ENCODE assay signal across 9 cellular contexts in the genomic region with DNA sequence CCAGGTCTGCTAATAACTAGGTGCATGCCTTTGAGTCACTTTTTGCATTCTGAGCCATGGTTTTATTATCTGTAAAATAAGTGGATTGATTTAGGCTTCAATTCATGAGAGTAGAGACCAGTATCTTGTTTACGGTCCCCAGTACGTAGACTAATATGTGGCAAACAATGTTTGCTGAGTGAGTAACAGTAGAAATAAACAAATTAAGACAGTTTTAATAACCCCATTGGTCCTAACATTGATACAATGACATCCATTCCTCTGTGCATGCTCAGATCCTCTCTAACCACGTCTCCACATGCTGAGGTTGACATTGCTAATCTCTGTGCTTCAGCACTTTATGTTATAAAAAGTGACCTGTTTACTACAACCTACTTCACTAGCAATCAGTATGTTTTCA. TPM values are rescaled to one million over a fixed set of nuclear protein-coding genes. Genes with fewer than 3 reads are reported as not detected.
DNase-seq lines count a peak whose midpoint lies in the region; ATAC-seq and TF ChIP-seq lines count a peak whose summit lies in the region.
"Had no signal": no experiment of that assay in that cellular context is flagged by ENCODE, and none has a peak within 500 bp of the region (broad histone marks: within the 10 kb centered on the region; RNA-seq: fewer than 3 reads in every experiment).

No MANE protein-coding gene starts in this region.

- no peaks in the 10 kb centered on the region; the same call in 1 of the 2 replicates for H3K79me2 ChIP-seq in SU-DHL-6 (ENCODE audit: insufficient read depth, low read length)
- no peaks in the 10 kb centered on the region for H3K79me2 ChIP-seq in fibroblast of lung (ENCODE audit: control insufficient read depth, insufficient read depth, low read length)

- H3K9me3 ChIP-seq in SU-DHL-6 (ENCODE audit: insufficient read depth, low read length) (no peaks in the 10 kb centered on the region), fibroblast of lung (ENCODE audit: control insufficient read depth, insufficient read depth, low read depth, low read length) (no peaks in the 10 kb centered on the region)

- H3K4me3 ChIP-seq in SU-DHL-6 (ENCODE audit: insufficient read depth, low read length, poor library complexity, severe bottlenecking) (peak overlapping the region; percentile 70), fibroblast of lung (replicated peaks in 1 of 4; ENCODE audit: control extremely low read depth in 1 of 4, insufficient read depth in 1 of 4, low read depth in 3 of 4, low read length in 4 of 4) (peak overlapping the region; percentile 69 to 86 (median 78))

- H3K27ac Mint-ChIP-seq in activated T-cell treated with anti-CD3 and anti-CD28 coated beads, Interleukin-2, amount 50 U/mL, for 72 hours: no peak overlapping the region
- H3K27ac Mint-ChIP-seq in stimulated activated naive CD8-positive, alpha-beta T cell treated with anti-CD3 and anti-CD28 coated beads, Interleukin-15, amount 100 ng/mL, for 72 hours: peak overlapping the region in 1 of 2 donors; percentile 61

- H3K9me3 Mint-ChIP-seq in activated T-cell treated with anti-CD3 and anti-CD28 coated beads, Interleukin-2, amount 50 U/mL, for 72 hours: no peaks in the 10 kb centered on the region
- H3K9me3 Mint-ChIP-seq in stimulated activated naive CD8-positive, alpha-beta T cell treated with anti-CD3 and anti-CD28 coated beads, Interleukin-15, amount 100 ng/mL, for 72 hours: no peaks in the 10 kb centered on the region

- H2AFZ ChIP-seq in SU-DHL-6 (ENCODE audit: low read depth, low read length, severe bottlenecking) (peak overlapping the region; percentile 93), fibroblast of lung (ENCODE audit: low read length) (no peak overlapping the region)

- no peaks in the 10 kb centered on the region for H3K9me2 ChIP-seq in SU-DHL-6 (replicated peaks; ENCODE audit: insufficient read depth, low read length)

- peak overlapping the region; percentile 89 for H3K9ac ChIP-seq in SU-DHL-6 (ENCODE audit: low read length)
- no peak overlapping the region for H3K9ac ChIP-seq in fibroblast of lung (ENCODE audit: insufficient read depth, low read length)

- no peak for ATAC-seq in activated T-cell treated with anti-CD3 and anti-CD28 coated beads, Interleukin-2, amount 50 U/mL, for 72 hours (replicated peaks in 1 of 2)
- ATAC-seq in stimulated activated naive CD8-positive, alpha-beta T cell treated with anti-CD3 and anti-CD28 coated beads, Interleukin-15, amount 100 ng/mL, for 72 hours: no peak
- ATAC-seq in HG02884 (IDR thresholded peaks at IDR 0.05; ENCODE audit: unreplicated experiment): no peak
- no peak for ATAC-seq in HG03457 (IDR thresholded peaks at IDR 0.05; ENCODE audit: unreplicated experiment)

- no peak for DNase-seq in activated T-cell treated with anti-CD3 and anti-CD28 coated beads, Interleukin-2, amount 50 U/mL, for 72 hours
- DNase-seq in activated T-cell treated with anti-CD3 and anti-CD28 coated beads for 4 hours (no peak), fibroblast of lung (ENCODE audit: low read depth in 2 of 2) (no peak), globus pallidus (ENCODE audit: low spot score) (no peak)
- no peak for DNase-seq in stimulated activated naive CD8-positive, alpha-beta T cell treated with anti-CD3 and anti-CD28 coated beads, Interleukin-15, amount 100 ng/mL, for 72 hours
- DNase-seq: AML-193 had no signal

- H3K4me1 ChIP-seq in fibroblast of lung (ENCODE audit: control insufficient read depth, extremely low read depth, insufficient read depth, low read length): peaks cover 4% of the 10 kb centered on the region

- H3K4me3 Mint-ChIP-seq in activated T-cell treated with anti-CD3 and anti-CD28 coated beads, Interleukin-2, amount 50 U/mL, for 72 hours: peak overlapping the region; percentile 91 to 96
- peak overlapping the region; percentile 84 to 97 for H3K4me3 Mint-ChIP-seq in stimulated activated naive CD8-positive, alpha-beta T cell treated with anti-CD3 and anti-CD28 coated beads, Interleukin-15, amount 100 ng/mL, for 72 hours

- H3K36me3 ChIP-seq in SU-DHL-6 (ENCODE audit: low read length): no peaks in the 10 kb centered on the region
- no peaks in the 10 kb centered on the region for H3K36me3 ChIP-seq in fibroblast of lung (ENCODE audit: control insufficient read depth, insufficient read depth, low read length)

- H3K27me3 Mint-ChIP-seq in activated T-cell treated with anti-CD3 and anti-CD28 coated beads, Interleukin-2, amount 50 U/mL, for 72 hours (ENCODE audit: low read depth): no peaks in the 10 kb centered on the region
- H3K27me3 Mint-ChIP-seq in stimulated activated naive CD8-positive, alpha-beta T cell treated with anti-CD3 and anti-CD28 coated beads, Interleukin-15, amount 100 ng/mL, for 72 hours: no peaks in the 10 kb centered on the region

- no peaks in the 10 kb centered on the region for H3K27me3 ChIP-seq in SU-DHL-6 (ENCODE audit: low read length)
- H3K27me3 ChIP-seq in fibroblast of lung (ENCODE audit: control insufficient read depth, insufficient read depth, low read length): no peaks in the 10 kb centered on the region

- no peaks in the 10 kb centered on the region for H3F3A ChIP-seq in SU-DHL-6 (ENCODE audit: insufficient read depth)

- no peaks in the 10 kb centered on the region for H3K36me3 Mint-ChIP-seq in activated T-cell treated with anti-CD3 and anti-CD28 coated beads, Interleukin-2, amount 50 U/mL, for 72 hours (ENCODE audit: insufficient read depth in 2 of 2)

- TF ChIP-seq CTCF in SU-DHL-6 (IDR thresholded peaks at IDR 0.05; ENCODE audit: insufficient read depth, low read length, poor library complexity, severe bottlenecking) (no peak), fibroblast of lung (conservative IDR thresholded peaks at IDR 0.05 in 1 of 2, IDR thresholded peaks at IDR 0.05 in 1 of 2; ENCODE audit: low read depth in 1 of 2, low read length in 2 of 2) (no peak)

- H3K27ac ChIP-seq in SU-DHL-6 (ENCODE audit: low read depth, low read length) (no peak overlapping the region), fibroblast of lung (ENCODE audit: insufficient read depth, low read length) (no peak overlapping the region)

- peaks cover 22% of the 10 kb centered on the region for H3K4me1 Mint-ChIP-seq in activated T-cell treated with anti-CD3 and anti-CD28 coated beads, Interleukin-2, amount 50 U/mL, for 72 hours (ENCODE audit: low read depth)
- peaks cover 45% of the 10 kb centered on the region for H3K4me1 Mint-ChIP-seq in stimulated activated naive CD8-positive, alpha-beta T cell treated with anti-CD3 and anti-CD28 coated beads, Interleukin-15, amount 100 ng/mL, for 72 hours

- H3K4me2 ChIP-seq in SU-DHL-6 (ENCODE audit: low read depth, low read length, poor library complexity, severe bottlenecking) (peak overlapping the region; percentile 79), fibroblast of lung (ENCODE audit: extremely low read depth, insufficient read depth, low read length) (peak overlapping the region; percentile 97)

- H4K20me1 ChIP-seq in SU-DHL-6 (ENCODE audit: low read depth, low read length): no peaks in the 10 kb centered on the region
- no peaks in the 10 kb centered on the region for H4K20me1 ChIP-seq in fibroblast of lung (ENCODE audit: control insufficient read depth, extremely low read depth, insufficient read depth, low read length)

RNA-seq across cellular contexts. Expression of a gene that starts 1.0 kb away (rescaled TPM):
- total RNA-seq in activated T-cell treated with anti-CD3 and anti-CD28 coated beads, Interleukin-2, amount 50 U/mL, for 72 hours: 10 to 100 TPM; 16.0 to 20.2 TPM
- total RNA-seq in fibroblast of lung: 3.3 and 4.6 TPM in 2 replicates
- polyA plus RNA-seq in fibroblast of lung: 3.8 and 6.9 TPM in 2 replicates
- 6.3 and 10.3 TPM in 2 replicates for polyA plus RNA-seq in fibroblast of lung (2012)
- polyA minus RNA-seq in fibroblast of lung (ENCODE audit: low replicate concordance): 0.44 and 0.71 TPM in 2 replicates
